Comparison of ENCODE assay signal across 12 cellular contexts in genomic region chr3:124832782-124833709, GRCh38. TPM values are rescaled to one million over a fixed set of nuclear protein-coding genes. Genes with fewer than 3 reads are reported as not detected.
DNase-seq lines count a peak whose midpoint lies in the region; ATAC-seq, FAIRE-seq and TF ChIP-seq lines count a peak whose summit lies in the region.
"Had no signal": no experiment of that assay in that cellular context is flagged by ENCODE, and none has a peak within 500 bp of the region (broad histone marks: within the 10 kb centered on the region; RNA-seq: fewer than 3 reads in every experiment).

No MANE protein-coding gene starts in this region.

- H3K9me3 ChIP-seq in lower lobe of right lung = no peaks in the 10 kb centered on the region

- no peak overlapping the region for H3K4me3 ChIP-seq in lower lobe of right lung

- no peak for ATAC-seq in lower lobe of right lung

- H3K27ac ChIP-seq in lower lobe of right lung = peak overlapping the region; percentile 4

- intact Hi-C loops in lower lobe of right lung (cut with DNase I) = no loop called here

- FAIRE-seq in urothelium cell line (lab: Jason Lieb, UNC) = no peak
- FAIRE-seq: islet of Langerhans had no signal

- H3K27ac Mint-ChIP-seq in chondrocyte (ENCODE audit: unreplicated experiment) (peak overlapping the region; percentile 94), type B pancreatic cell (peak overlapping the region; percentile 89)

- H3K4me1 Mint-ChIP-seq in chondrocyte (ENCODE audit: low read depth) (peaks cover 93% of the 10 kb centered on the region), type B pancreatic cell (ENCODE audit: unreplicated experiment) (peaks cover 45% of the 10 kb centered on the region)

- H3K27me3 ChIP-seq in lower lobe of right lung (ENCODE audit: low read depth) = no peaks in the 10 kb centered on the region

- no peak for TF ChIP-seq CTCF in chondrocyte (IDR thresholded peaks at IDR 0.05)
- TF ChIP-seq CTCF in lower lobe of right lung (IDR thresholded peaks at IDR 0.05) = no peak
- no peak for TF ChIP-seq CTCF in type B pancreatic cell (conservative IDR thresholded peaks at IDR 0.05)

- H3K4me1 ChIP-seq in lower lobe of right lung = peaks cover 64% of the 10 kb centered on the region

- H3K9me3 Mint-ChIP-seq in chondrocyte (ENCODE audit: low read depth) (no peaks in the 10 kb centered on the region), type B pancreatic cell (no peaks in the 10 kb centered on the region)

- H3K4me3 Mint-ChIP-seq in chondrocyte (ENCODE audit: unreplicated experiment) (no peak overlapping the region), type B pancreatic cell (no peak overlapping the region)
- H3K4me3 Mint-ChIP-seq: brain had no signal

- H3K27me3 Mint-ChIP-seq in chondrocyte (ENCODE audit: low read depth) = no peaks in the 10 kb centered on the region
- no peaks in the 10 kb centered on the region for H3K27me3 Mint-ChIP-seq in type B pancreatic cell

- peaks cover 18% of the 10 kb centered on the region for H3K36me3 Mint-ChIP-seq in chondrocyte (ENCODE audit: low read depth)
- H3K36me3 Mint-ChIP-seq in type B pancreatic cell = peaks cover 13% of the 10 kb centered on the region

- DNase-seq in HT1080 (ENCODE audit: low read depth) (peak; percentile 89), chondrocyte (ENCODE audit: low spot score) (no peak), lower lobe of right lung (no peak), type B pancreatic cell (ENCODE audit: extremely low spot score, unreplicated experiment) (no peak), urothelium cell line (ENCODE audit: low spot score) (no peak), NAMALWA (ENCODE audit: low spot score) (no peak), NCI-H526 treated with DMSO at 0.1 percent for 48 hours (lab: John Stamatoyannopoulos, UW) (no peak)
- DNase-seq: activated CD4-positive, alpha-beta T cell treated with anti-CD3 and anti-CD28 coated beads, Interleukin-2, amount 50 U/mL, for 1 hour; NCI-H1092; stimulated activated CD4-positive, alpha-beta T cell treated with anti-CD3 and anti-CD28 coated beads, Interleukin-2, amount 100 ng/mL, for 48 hours had no signal

- H3K36me3 ChIP-seq in lower lobe of right lung = no peaks in the 10 kb centered on the region

RNA-seq across cellular contexts. Expression of gene ITGB5, which starts 54.1 kb away (rescaled TPM):
- 150 and 185 TPM in 2 replicates for total RNA-seq in HT1080 (2014; rRNA removed; shearing (Covaris generic))
- polyA plus RNA-seq in HT1080 (2015; cell fraction: cytosol; rRNA removed) = 230 and 272 TPM in 2 replicates
- polyA plus RNA-seq in HT1080 (2015; cell fraction: nucleus; rRNA removed) = 292 and 316 TPM in 2 replicates
- total RNA-seq in chondrocyte = 498 to 625 TPM (median 501 TPM) in 3 replicates
- 93.1 TPM for total RNA-seq in lower lobe of right lung
- total RNA-seq in type B pancreatic cell (ENCODE audit: low replicate concordance) = 46.0 and 70.7 TPM in 2 replicates
